Comparison of ENCODE assay signal across 1 cellular context in genomic region chr17:55356440-55357328, GRCh38.
TF ChIP-seq lines count a peak whose summit lies in the region.

No MANE protein-coding gene starts in this region.

TF ChIP-seq in HepG2, 621 proteins besides CTCF, POLR2A, EP300 and RAD21 (continued from another document and continues in another):
- TF ChIP-seq ATF4 (CRISPR knock-in tag; IDR thresholded peaks at IDR 0.05) (0 out of 4 replicates have a peak, but pooled peaks of 1 of the 2 experiments have one; percentile 21), ZNF34 (CRISPR knock-in tag; IDR thresholded peaks at IDR 0.05; ENCODE audit: borderline replicate concordance) (no peak), ZNF329 (CRISPR knock-in tag; IDR thresholded peaks at IDR 0.05; ENCODE audit: low read depth) (no peak), ELF3 (CRISPR knock-in tag; IDR thresholded peaks at IDR 0.05) (peak; percentile 30; the same call in 1 of the 2 replicates), FUBP1 (CRISPR knock-in tag; IDR thresholded peaks at IDR 0.05; ENCODE audit: borderline replicate concordance) (no peak), U2AF2 (IDR thresholded peaks at IDR 0.05; ENCODE audit: low read depth, low read length) (no peak), HOXA5 (CRISPR knock-in tag; IDR thresholded peaks at IDR 0.05) (no peak), ZNF7 (CRISPR knock-in tag; IDR thresholded peaks at IDR 0.05) (no peak), KDM4B (CRISPR knock-in tag; IDR thresholded peaks at IDR 0.05) (peak; percentile 49; the same call in 1 of the 2 replicates), POGK (CRISPR knock-in tag; conservative IDR thresholded peaks at IDR 0.05) (0 out of 2 replicates have a peak, but pooled peaks have one; percentile 36), TARDBP (CRISPR knock-in tag; IDR thresholded peaks at IDR 0.05) (0 out of 2 replicates have a peak, but pooled peaks have one; percentile 41), NBN (conservative IDR thresholded peaks at IDR 0.05) (no peak), NFIC (IDR thresholded peaks at IDR 0.05; ENCODE audit: low read length) (no peak), SOX13 (IDR thresholded peaks at IDR 0.05) (no peak), SOX13 (CRISPR knock-in tag; conservative IDR thresholded peaks at IDR 0.05 in 1 of 2, IDR thresholded peaks at IDR 0.05 in 1 of 2) (peak in 1 of 2 experiments; percentile 39; a peak in 1 of 4 replicates), ZNF574 (CRISPR knock-in tag; IDR thresholded peaks at IDR 0.05) (peak; percentile 91), XBP1 (CRISPR knock-in tag; IDR thresholded peaks at IDR 0.05) (no peak), SIN3B (IDR thresholded peaks at IDR 0.05; ENCODE audit: low read length) (no peak), ZNF709 (CRISPR knock-in tag; IDR thresholded peaks at IDR 0.05) (no peak), ZNF652 (CRISPR knock-in tag; IDR thresholded peaks at IDR 0.05; ENCODE audit: borderline replicate concordance, low read depth) (no peak), TCF7 (IDR thresholded peaks at IDR 0.05; ENCODE audit: low read depth) (no peak), ZGPAT (CRISPR knock-in tag; IDR thresholded peaks at IDR 0.05) (peak; percentile 16; the same call in 1 of the 2 replicates), NFATC3 (CRISPR knock-in tag; IDR thresholded peaks at IDR 0.05) (no peak), NRL (CRISPR knock-in tag; IDR thresholded peaks at IDR 0.05; ENCODE audit: borderline replicate concordance) (no peak), MIXL1 (CRISPR knock-in tag; IDR thresholded peaks at IDR 0.05) (peak; percentile 86; the same call in 1 of the 2 replicates), HDAC2 (CRISPR knock-in tag; IDR thresholded peaks at IDR 0.05) (peak; percentile 53; the same call in 1 of the 2 replicates), ZNF557 (CRISPR knock-in tag; IDR thresholded peaks at IDR 0.05) (no peak), ZNF768 (CRISPR knock-in tag; IDR thresholded peaks at IDR 0.05) (no peak), ETV5 (CRISPR knock-in tag; IDR thresholded peaks at IDR 0.05; ENCODE audit: borderline replicate concordance) (peak; percentile 8; the same call in 1 of the 2 replicates), ZKSCAN1 (IDR thresholded peaks at IDR 0.05; ENCODE audit: low read length) (no peak), SSRP1 (CRISPR knock-in tag; IDR thresholded peaks at IDR 0.05) (no peak), ZC3H4 (CRISPR knock-in tag; IDR thresholded peaks at IDR 0.05; ENCODE audit: borderline replicate concordance) (no peak), ZNF441 (CRISPR knock-in tag; IDR thresholded peaks at IDR 0.05; ENCODE audit: borderline replicate concordance) (no peak), ZNF225 (CRISPR knock-in tag; IDR thresholded peaks at IDR 0.05) (no peak), ZBTB44 (CRISPR knock-in tag; IDR thresholded peaks at IDR 0.05) (no peak), ERF (CRISPR knock-in tag; IDR thresholded peaks at IDR 0.05) (0 out of 2 replicates have a peak, but pooled peaks have one; percentile 45), ZNF44 (CRISPR knock-in tag; IDR thresholded peaks at IDR 0.05) (0 out of 2 replicates have a peak, but pooled peaks have one; percentile 72), ZNF138 (CRISPR knock-in tag; IDR thresholded peaks at IDR 0.05; ENCODE audit: low read depth) (no peak), NCOR1 (IDR thresholded peaks at IDR 0.05; ENCODE audit: borderline replicate concordance, low read length) (no peak)
- TF ChIP-seq, protein P1, sequence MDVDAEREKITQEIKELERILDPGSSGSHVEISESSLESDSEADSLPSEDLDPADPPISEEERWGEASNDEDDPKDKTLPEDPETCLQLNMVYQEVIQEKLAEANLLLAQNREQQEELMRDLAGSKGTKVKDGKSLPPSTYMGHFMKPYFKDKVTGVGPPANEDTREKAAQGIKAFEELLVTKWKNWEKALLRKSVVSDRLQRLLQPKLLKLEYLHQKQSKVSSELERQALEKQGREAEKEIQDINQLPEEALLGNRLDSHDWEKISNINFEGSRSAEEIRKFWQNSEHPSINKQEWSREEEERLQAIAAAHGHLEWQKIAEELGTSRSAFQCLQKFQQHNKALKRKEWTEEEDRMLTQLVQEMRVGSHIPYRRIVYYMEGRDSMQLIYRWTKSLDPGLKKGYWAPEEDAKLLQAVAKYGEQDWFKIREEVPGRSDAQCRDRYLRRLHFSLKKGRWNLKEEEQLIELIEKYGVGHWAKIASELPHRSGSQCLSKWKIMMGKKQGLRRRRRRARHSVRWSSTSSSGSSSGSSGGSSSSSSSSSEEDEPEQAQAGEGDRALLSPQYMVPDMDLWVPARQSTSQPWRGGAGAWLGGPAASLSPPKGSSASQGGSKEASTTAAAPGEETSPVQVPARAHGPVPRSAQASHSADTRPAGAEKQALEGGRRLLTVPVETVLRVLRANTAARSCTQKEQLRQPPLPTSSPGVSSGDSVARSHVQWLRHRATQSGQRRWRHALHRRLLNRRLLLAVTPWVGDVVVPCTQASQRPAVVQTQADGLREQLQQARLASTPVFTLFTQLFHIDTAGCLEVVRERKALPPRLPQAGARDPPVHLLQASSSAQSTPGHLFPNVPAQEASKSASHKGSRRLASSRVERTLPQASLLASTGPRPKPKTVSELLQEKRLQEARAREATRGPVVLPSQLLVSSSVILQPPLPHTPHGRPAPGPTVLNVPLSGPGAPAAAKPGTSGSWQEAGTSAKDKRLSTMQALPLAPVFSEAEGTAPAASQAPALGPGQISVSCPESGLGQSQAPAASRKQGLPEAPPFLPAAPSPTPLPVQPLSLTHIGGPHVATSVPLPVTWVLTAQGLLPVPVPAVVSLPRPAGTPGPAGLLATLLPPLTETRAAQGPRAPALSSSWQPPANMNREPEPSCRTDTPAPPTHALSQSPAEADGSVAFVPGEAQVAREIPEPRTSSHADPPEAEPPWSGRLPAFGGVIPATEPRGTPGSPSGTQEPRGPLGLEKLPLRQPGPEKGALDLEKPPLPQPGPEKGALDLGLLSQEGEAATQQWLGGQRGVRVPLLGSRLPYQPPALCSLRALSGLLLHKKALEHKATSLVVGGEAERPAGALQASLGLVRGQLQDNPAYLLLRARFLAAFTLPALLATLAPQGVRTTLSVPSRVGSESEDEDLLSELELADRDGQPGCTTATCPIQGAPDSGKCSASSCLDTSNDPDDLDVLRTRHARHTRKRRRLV (CRISPR knock-in tag; IDR thresholded peaks at IDR 0.05): no peak
- TF ChIP-seq, protein P2, sequence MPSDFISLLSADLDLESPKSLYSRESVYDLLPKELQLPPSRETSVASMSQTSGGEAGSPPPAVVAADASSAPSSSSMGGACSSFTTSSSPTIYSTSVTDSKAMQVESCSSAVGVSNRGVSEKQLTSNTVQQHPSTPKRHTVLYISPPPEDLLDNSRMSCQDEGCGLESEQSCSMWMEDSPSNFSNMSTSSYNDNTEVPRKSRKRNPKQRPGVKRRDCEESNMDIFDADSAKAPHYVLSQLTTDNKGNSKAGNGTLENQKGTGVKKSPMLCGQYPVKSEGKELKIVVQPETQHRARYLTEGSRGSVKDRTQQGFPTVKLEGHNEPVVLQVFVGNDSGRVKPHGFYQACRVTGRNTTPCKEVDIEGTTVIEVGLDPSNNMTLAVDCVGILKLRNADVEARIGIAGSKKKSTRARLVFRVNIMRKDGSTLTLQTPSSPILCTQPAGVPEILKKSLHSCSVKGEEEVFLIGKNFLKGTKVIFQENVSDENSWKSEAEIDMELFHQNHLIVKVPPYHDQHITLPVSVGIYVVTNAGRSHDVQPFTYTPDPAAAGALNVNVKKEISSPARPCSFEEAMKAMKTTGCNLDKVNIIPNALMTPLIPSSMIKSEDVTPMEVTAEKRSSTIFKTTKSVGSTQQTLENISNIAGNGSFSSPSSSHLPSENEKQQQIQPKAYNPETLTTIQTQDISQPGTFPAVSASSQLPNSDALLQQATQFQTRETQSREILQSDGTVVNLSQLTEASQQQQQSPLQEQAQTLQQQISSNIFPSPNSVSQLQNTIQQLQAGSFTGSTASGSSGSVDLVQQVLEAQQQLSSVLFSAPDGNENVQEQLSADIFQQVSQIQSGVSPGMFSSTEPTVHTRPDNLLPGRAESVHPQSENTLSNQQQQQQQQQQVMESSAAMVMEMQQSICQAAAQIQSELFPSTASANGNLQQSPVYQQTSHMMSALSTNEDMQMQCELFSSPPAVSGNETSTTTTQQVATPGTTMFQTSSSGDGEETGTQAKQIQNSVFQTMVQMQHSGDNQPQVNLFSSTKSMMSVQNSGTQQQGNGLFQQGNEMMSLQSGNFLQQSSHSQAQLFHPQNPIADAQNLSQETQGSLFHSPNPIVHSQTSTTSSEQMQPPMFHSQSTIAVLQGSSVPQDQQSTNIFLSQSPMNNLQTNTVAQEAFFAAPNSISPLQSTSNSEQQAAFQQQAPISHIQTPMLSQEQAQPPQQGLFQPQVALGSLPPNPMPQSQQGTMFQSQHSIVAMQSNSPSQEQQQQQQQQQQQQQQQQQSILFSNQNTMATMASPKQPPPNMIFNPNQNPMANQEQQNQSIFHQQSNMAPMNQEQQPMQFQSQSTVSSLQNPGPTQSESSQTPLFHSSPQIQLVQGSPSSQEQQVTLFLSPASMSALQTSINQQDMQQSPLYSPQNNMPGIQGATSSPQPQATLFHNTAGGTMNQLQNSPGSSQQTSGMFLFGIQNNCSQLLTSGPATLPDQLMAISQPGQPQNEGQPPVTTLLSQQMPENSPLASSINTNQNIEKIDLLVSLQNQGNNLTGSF (CRISPR knock-in tag; IDR thresholded peaks at IDR 0.05): no peak
- TF ChIP-seq, protein P3, sequence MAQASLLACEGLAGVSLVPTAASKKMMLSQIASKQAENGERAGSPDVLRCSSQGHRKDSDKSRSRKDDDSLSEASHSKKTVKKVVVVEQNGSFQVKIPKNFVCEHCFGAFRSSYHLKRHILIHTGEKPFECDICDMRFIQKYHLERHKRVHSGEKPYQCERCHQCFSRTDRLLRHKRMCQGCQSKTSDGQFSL (CRISPR knock-in tag; IDR thresholded peaks at IDR 0.05): no peak
